In the genomic region with DNA sequence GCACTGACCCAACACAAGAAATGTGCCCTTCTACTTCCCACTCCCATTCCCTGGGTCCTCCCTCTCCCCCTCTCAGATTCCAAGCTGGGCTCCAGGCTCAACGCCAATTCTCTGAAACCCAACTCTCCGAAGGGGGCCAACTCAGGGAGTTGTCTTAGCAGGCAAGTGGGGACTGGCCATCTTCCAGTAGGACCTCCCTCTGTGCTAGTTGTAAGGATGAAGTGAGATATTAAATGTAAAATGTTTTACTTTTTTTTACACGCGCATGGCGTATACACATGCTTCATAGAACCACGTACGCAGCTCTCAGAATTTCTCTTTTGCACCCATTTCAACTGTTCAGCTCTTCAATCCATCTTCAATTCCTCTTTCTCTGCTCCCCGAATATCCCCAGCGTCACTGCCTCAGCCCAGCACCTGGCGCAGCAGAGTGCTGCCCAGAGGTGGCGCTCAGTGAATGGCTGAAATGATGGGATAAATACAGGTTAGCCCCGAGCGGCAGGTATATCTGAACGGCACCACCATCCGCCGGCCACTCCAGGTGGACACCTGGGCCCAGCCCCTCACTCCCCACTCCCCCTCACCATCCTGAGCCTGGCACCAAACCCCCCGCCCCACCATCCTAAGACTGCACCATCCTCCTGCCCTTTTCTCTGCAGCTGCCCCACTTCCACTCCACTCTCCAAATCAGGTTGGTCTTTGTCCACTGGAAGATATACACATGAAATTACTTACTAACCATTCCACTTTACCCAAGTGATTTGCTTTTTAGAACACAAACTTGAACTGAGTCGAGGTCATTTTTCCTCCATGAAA, we compare ENCODE assay signal across 1 cellular context.
A peak's percentile ranks its signal among the peaks of the same experiment; 100 is the strongest.
TF ChIP-seq lines count a peak whose summit lies in the region.

No MANE protein-coding gene starts in this region.

TF ChIP-seq in HEK293, 187 proteins besides CTCF, POLR2A, EP300 and RAD21 (continued from another document and continues in another):
- no peak for TF ChIP-seq ZNF791 (tag by site-specific recombination; IDR thresholded peaks at IDR 0.05)
- no peak for TF ChIP-seq ZNF473 (tag by site-specific recombination; IDR thresholded peaks at IDR 0.05)
- no peak for TF ChIP-seq ZNF18 (tag by site-specific recombination; IDR thresholded peaks at IDR 0.05)
- TF ChIP-seq ZNF416 (tag by site-specific recombination; IDR thresholded peaks at IDR 0.05), result no peak
- TF ChIP-seq ZNF350 (tag by site-specific recombination; IDR thresholded peaks at IDR 0.05), result no peak
- no peak for TF ChIP-seq ZXDB (tag by site-specific recombination; IDR thresholded peaks at IDR 0.05)
- TF ChIP-seq ZNF623 (tag by site-specific recombination; IDR thresholded peaks at IDR 0.05), result no peak
- TF ChIP-seq ZNF155 (tag by site-specific recombination; IDR thresholded peaks at IDR 0.05), result no peak
- no peak for TF ChIP-seq ZNF202 (tag by site-specific recombination; IDR thresholded peaks at IDR 0.05; ENCODE audit: borderline replicate concordance)
- peak; percentile 56 for TF ChIP-seq ZBTB8A (tag by site-specific recombination; IDR thresholded peaks at IDR 0.05)
- TF ChIP-seq ZBTB17 (tag by site-specific recombination; IDR thresholded peaks at IDR 0.05), result peak; percentile 77
- TF ChIP-seq ZNF701 (tag by site-specific recombination; IDR thresholded peaks at IDR 0.05), result no peak
- no peak for TF ChIP-seq FEZF1 (tag by site-specific recombination; IDR thresholded peaks at IDR 0.05)
- TF ChIP-seq BCL6B (tag by site-specific recombination; IDR thresholded peaks at IDR 0.05), result no peak
- TF ChIP-seq HIC1 (tag by site-specific recombination; IDR thresholded peaks at IDR 0.05), result no peak
- no peak for TF ChIP-seq HOXA7 (CRISPR knock-in tag; IDR thresholded peaks at IDR 0.05; ENCODE audit: borderline replicate concordance)
- no peak for TF ChIP-seq ZNF843 (tag by site-specific recombination; IDR thresholded peaks at IDR 0.05)
- no peak for TF ChIP-seq ZNF747 (tag by site-specific recombination; IDR thresholded peaks at IDR 0.05)
- no peak for TF ChIP-seq ZNF146 (tag by site-specific recombination; IDR thresholded peaks at IDR 0.05)
- TF ChIP-seq PRDM6 (tag by site-specific recombination; IDR thresholded peaks at IDR 0.05), result no peak; the same call in 1 of the 2 replicates
- no peak for TF ChIP-seq ZFP3 (tag by site-specific recombination; IDR thresholded peaks at IDR 0.05; ENCODE audit: low read depth)
- TF ChIP-seq, protein P1, sequence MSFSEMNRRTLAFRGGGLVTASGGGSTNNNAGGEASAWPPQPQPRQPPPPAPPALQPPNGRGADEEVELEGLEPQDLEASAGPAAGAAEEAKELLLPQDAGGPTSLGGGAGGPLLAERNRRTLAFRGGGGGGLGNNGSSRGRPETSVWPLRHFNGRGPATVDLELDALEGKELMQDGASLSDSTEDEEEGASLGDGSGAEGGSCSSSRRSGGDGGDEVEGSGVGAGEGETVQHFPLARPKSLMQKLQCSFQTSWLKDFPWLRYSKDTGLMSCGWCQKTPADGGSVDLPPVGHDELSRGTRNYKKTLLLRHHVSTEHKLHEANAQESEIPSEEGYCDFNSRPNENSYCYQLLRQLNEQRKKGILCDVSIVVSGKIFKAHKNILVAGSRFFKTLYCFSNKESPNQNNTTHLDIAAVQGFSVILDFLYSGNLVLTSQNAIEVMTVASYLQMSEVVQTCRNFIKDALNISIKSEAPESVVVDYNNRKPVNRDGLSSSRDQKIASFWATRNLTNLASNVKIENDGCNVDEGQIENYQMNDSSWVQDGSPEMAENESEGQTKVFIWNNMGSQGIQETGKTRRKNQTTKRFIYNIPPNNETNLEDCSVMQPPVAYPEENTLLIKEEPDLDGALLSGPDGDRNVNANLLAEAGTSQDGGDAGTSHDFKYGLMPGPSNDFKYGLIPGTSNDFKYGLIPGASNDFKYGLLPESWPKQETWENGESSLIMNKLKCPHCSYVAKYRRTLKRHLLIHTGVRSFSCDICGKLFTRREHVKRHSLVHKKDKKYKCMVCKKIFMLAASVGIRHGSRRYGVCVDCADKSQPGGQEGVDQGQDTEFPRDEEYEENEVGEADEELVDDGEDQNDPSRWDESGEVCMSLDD (tag by site-specific recombination; IDR thresholded peaks at IDR 0.05), result no peak
- no peak for TF ChIP-seq SCRT1 (tag by site-specific recombination; IDR thresholded peaks at IDR 0.05; ENCODE audit: borderline replicate concordance)
- no peak for TF ChIP-seq AEBP2 (tag by site-specific recombination; IDR thresholded peaks at IDR 0.05; ENCODE audit: borderline replicate concordance)
- no peak for TF ChIP-seq SALL2 (tag by site-specific recombination; IDR thresholded peaks at IDR 0.05; ENCODE audit: borderline replicate concordance)
- no peak for TF ChIP-seq ZNF585B (tag by site-specific recombination; IDR thresholded peaks at IDR 0.05)
- TF ChIP-seq ZNF600 (tag by site-specific recombination; IDR thresholded peaks at IDR 0.05), result 0 out of 2 replicates have a peak, but pooled peaks have one; percentile 48
- no peak for TF ChIP-seq MEIS1 (CRISPR knock-in tag; IDR thresholded peaks at IDR 0.05; ENCODE audit: borderline replicate concordance)
- TF ChIP-seq ZNF704 (tag by site-specific recombination; IDR thresholded peaks at IDR 0.05), result no peak
- no peak for TF ChIP-seq ZSCAN5A (tag by site-specific recombination; IDR thresholded peaks at IDR 0.05)
- no peak for TF ChIP-seq ZNF501 (tag by site-specific recombination; IDR thresholded peaks at IDR 0.05)
- no peak for TF ChIP-seq ZNF239 (tag by site-specific recombination; IDR thresholded peaks at IDR 0.05)
- TF ChIP-seq, protein P2, sequence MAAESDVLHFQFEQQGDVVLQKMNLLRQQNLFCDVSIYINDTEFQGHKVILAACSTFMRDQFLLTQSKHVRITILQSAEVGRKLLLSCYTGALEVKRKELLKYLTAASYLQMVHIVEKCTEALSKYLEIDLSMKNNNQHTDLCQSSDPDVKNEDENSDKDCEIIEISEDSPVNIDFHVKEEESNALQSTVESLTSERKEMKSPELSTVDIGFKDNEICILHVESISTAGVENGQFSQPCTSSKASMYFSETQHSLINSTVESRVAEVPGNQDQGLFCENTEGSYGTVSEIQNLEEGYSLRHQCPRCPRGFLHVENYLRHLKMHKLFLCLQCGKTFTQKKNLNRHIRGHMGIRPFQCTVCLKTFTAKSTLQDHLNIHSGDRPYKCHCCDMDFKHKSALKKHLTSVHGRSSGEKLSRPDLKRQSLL (tag by site-specific recombination; IDR thresholded peaks at IDR 0.05), result no peak
- no peak for TF ChIP-seq ZNF280D (tag by site-specific recombination; IDR thresholded peaks at IDR 0.05)
- TF ChIP-seq, protein P3, sequence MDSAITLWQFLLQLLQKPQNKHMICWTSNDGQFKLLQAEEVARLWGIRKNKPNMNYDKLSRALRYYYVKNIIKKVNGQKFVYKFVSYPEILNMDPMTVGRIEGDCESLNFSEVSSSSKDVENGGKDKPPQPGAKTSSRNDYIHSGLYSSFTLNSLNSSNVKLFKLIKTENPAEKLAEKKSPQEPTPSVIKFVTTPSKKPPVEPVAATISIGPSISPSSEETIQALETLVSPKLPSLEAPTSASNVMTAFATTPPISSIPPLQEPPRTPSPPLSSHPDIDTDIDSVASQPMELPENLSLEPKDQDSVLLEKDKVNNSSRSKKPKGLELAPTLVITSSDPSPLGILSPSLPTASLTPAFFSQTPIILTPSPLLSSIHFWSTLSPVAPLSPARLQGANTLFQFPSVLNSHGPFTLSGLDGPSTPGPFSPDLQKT (IDR thresholded peaks at IDR 0.05; ENCODE audit: borderline replicate concordance, low read depth, low read length), result no peak
